Comparison of ENCODE assay signal across 9 cellular contexts in the genomic region with DNA sequence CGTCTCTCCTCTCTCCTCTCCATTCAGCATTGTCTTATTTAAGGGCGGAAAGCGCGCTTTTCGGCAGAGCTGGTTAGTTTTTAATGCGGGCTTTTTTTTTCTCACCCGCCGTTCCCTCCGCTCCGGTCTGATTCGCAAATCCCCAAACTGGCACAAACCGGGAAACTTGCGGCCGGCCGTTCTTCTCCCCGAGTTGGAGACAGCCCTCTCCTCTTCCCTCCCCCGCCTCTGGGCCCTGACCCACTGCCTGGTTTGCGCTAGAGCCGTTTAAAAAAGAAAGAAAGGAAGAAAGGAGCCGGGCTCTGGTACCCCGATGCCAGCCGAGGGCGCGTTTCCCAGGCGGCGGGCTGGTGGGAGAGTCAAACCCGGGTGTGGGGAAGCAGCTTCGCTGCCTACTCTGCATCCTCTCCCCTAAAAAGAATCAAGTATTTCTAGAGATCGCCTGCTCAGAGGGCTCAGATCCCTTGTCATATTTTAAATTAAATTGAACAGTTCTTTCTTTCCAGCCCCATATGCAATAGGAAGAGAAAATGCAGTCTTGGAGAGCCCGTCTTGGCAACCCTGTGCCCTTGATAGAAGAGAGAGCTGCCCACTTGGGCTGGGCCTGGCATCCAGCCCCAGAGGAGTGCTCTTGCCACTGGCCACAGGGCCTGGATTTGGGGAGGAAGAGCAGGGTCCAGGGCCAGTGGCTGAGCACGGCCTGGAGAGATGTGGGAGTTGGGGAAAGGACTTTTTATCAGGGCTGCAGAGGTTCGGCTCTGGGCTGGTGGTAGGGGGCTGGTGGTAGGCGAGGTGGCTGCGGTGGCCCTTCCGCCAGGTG. TPM values are rescaled to one million over a fixed set of nuclear protein-coding genes. Genes with fewer than 3 reads are reported as not detected.
A peak's percentile ranks its signal among the peaks of the same experiment; 100 is the strongest.
DNase-seq lines count a peak whose midpoint lies in the region; ATAC-seq and TF ChIP-seq lines count a peak whose summit lies in the region.
"Had no signal": no experiment of that assay in that cellular context is flagged by ENCODE, and none has a peak within 500 bp of the region (broad histone marks: within the 10 kb centered on the region; RNA-seq: fewer than 3 reads in every experiment).

No MANE protein-coding gene starts in this region.

- H3K27ac ChIP-seq in temporal lobe (ENCODE audit: low read depth, low read length): peak overlapping the region; percentile 97

- peak overlapping the region; percentile 47 for H3K4me3 Mint-ChIP-seq in activated CD4-positive, alpha-beta T cell treated with anti-CD3 and anti-CD28 coated beads, Interleukin-2, amount 10 ng/mL, durations not matched to agents 24 days and 14 days

- no peak for ATAC-seq in GM19397 (IDR thresholded peaks at IDR 0.05; ENCODE audit: unreplicated experiment)
- no peak for ATAC-seq in HG02870 (IDR thresholded peaks at IDR 0.05; ENCODE audit: unreplicated experiment)

- in situ Hi-C loops in astrocyte of the cerebellum (cut with HindIII; ENCODE audit: low sequenced_read_pairs): no loop called here

- intact Hi-C loops in activated CD4-positive, alpha-beta T cell treated with anti-CD3 and anti-CD28 coated beads, Interleukin-2, amount 10 ng/mL, durations not matched to agents 24 days and 14 days (cut with micrococcal nuclease): loop anchor here (5.0 kb wide), 1 partner anchor 177 kb away; a partner anchor contains a TSS

- TF ChIP-seq CTCF in astrocyte of the cerebellum (IDR thresholded peaks at IDR 0.05; ENCODE audit: low read depth, low read length, missing control alignments): no peak

- H3K36me3 Mint-ChIP-seq in activated CD4-positive, alpha-beta T cell treated with anti-CD3 and anti-CD28 coated beads, Interleukin-2, amount 10 ng/mL, durations not matched to agents 24 days and 14 days (ENCODE audit: low read depth): peaks cover 2% of the 10 kb centered on the region

- H3K9me3 Mint-ChIP-seq in activated CD4-positive, alpha-beta T cell treated with anti-CD3 and anti-CD28 coated beads, Interleukin-2, amount 10 ng/mL, durations not matched to agents 24 days and 14 days: no peaks in the 10 kb centered on the region

- no peak for DNase-seq in activated CD4-positive, alpha-beta T cell treated with anti-CD3 and anti-CD28 coated beads, Interleukin-2, amount 10 ng/mL, durations not matched to agents 24 days and 14 days
- DNase-seq in activated CD4-positive, alpha-beta T cell treated with anti-CD3 and anti-CD28 coated beads, Interleukin-2, amount 50 U/mL, for 48 hours: no peak
- DNase-seq in astrocyte of the cerebellum (ENCODE audit: low read depth) (no peak), left kidney (ENCODE audit: low read depth, low spot score) (peak; percentile 42), mesenteric fat pad (ENCODE audit: low spot score) (no peak)
- DNase-seq: NCI-H524 treated with DMSO at 0.1 percent for 48 hours had no signal

- H3K27ac Mint-ChIP-seq in activated CD4-positive, alpha-beta T cell treated with anti-CD3 and anti-CD28 coated beads, Interleukin-2, amount 10 ng/mL, durations not matched to agents 24 days and 14 days: peak overlapping the region; percentile 56

- H3K4me3 ChIP-seq in astrocyte of the cerebellum (ENCODE audit: low read depth, low read length): peak overlapping the region; percentile 36

- H3K27me3 Mint-ChIP-seq in activated CD4-positive, alpha-beta T cell treated with anti-CD3 and anti-CD28 coated beads, Interleukin-2, amount 10 ng/mL, durations not matched to agents 24 days and 14 days: peaks cover 73% of the 10 kb centered on the region

- H3K4me1 Mint-ChIP-seq in activated CD4-positive, alpha-beta T cell treated with anti-CD3 and anti-CD28 coated beads, Interleukin-2, amount 10 ng/mL, durations not matched to agents 24 days and 14 days: peaks cover 15% of the 10 kb centered on the region

RNA-seq across cellular contexts. Expression of a gene that starts 19.0 kb away (rescaled TPM):
- 8.3 and 10.4 TPM in 2 replicates for total RNA-seq in activated CD4-positive, alpha-beta T cell treated with anti-CD3 and anti-CD28 coated beads, Interleukin-2, amount 10 ng/mL, durations not matched to agents 24 days and 14 days
- 185 TPM for total RNA-seq in temporal lobe
- 166 TPM for total RNA-seq in mesenteric fat pad

RNA-seq across cellular contexts. Expression of a gene that starts 44.9 kb away (rescaled TPM):
- total RNA-seq in activated CD4-positive, alpha-beta T cell treated with anti-CD3 and anti-CD28 coated beads, Interleukin-2, amount 10 ng/mL, durations not matched to agents 24 days and 14 days: 0.12 TPM in 1 of 2 replicates, not detected in the other
- total RNA-seq in temporal lobe (not detected), mesenteric fat pad (not detected)

RNA-seq across cellular contexts. Expression of a gene that starts 57.3 kb away (rescaled TPM):
- 32.4 and 34.4 TPM in 2 replicates for total RNA-seq in activated CD4-positive, alpha-beta T cell treated with anti-CD3 and anti-CD28 coated beads, Interleukin-2, amount 10 ng/mL, durations not matched to agents 24 days and 14 days
- total RNA-seq in temporal lobe (13.5 TPM), mesenteric fat pad (19.8 TPM)

Comparison
In these comparisons a context has a peak if more than half of its experiments do, and no peak if none do; other contexts are left out.
1. RNA of a gene that starts 19.0 kb away (total RNA-seq): 185 TPM in temporal lobe (single experiment) and 166 TPM in mesenteric fat pad (single experiment); 8.3 to 10.4 TPM in activated CD4-positive, alpha-beta T cell treated with anti-CD3 and anti-CD28 coated beads, Interleukin-2, amount 10 ng/mL, durations not matched to agents 24 days and 14 days; every median in the first group is over 10 times any median in the second.